In the genomic region with DNA sequence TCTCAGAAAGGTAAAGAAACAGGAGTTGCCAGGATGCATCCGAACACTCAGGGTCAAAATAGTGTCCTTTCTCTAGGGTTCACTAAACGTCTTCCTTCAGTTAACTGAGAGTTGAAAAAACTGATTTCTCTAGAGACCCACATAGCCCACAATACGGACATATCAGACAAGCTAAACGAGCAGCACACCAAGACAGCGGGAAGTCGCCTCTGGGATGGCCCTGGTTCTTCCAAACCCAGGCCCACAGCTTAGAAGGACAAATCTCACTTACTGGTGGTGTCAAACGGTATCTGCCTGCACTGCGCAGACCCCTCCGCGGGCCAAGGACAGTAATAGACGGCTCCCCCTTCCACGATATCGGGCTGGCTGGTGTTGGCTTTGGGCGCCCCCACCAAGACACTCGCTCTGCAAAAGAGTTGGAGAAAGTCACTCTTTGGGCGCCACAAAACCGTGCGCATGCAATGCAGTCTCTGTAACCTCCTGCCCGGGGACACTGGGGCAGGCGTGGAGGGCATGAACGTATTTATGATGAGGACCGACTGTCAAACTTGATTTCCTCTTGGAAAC, we compare ENCODE assay signal across 13 cellular contexts. TPM values are rescaled to one million over a fixed set of nuclear protein-coding genes. Genes with fewer than 3 reads are reported as not detected.
DNase-seq lines count a peak whose midpoint lies in the region; ATAC-seq and TF ChIP-seq lines count a peak whose summit lies in the region.
"Had no signal": no experiment of that assay in that cellular context is flagged by ENCODE, and none has a peak within 500 bp of the region (broad histone marks: within the 10 kb centered on the region; RNA-seq: fewer than 3 reads in every experiment).

No MANE protein-coding gene starts in this region.

- no peaks in the 10 kb centered on the region for H4K20me1 ChIP-seq in osteoblast (ENCODE audit: insufficient read depth, low read length)

- no peak for TF ChIP-seq POLR2A in heart left ventricle (IDR thresholded peaks at IDR 0.05)

- no peak for DNase-seq in AG09309 (ENCODE audit: low read depth)
- DNase-seq in heart left ventricle, result no peak
- DNase-seq in osteoblast (ENCODE audit: insufficient read length, low spot score, missing footprints), result no peak
- no peak for DNase-seq in GM20000 (ENCODE audit: low spot score)
- no peak for DNase-seq in T-helper 17 cell
- DNase-seq in NCI-H526 treated with DMSO at 0.1 percent for 48 hours (lab: John Stamatoyannopoulos, UW), result no peak
- no peak for DNase-seq in iPS-NIHi11 (ENCODE audit: low spot score)
- DNase-seq: activated naive CD8-positive, alpha-beta T cell treated with anti-CD3 and anti-CD28 coated beads for 36 hours; GOT3; T-cell had no signal

- ATAC-seq in heart left ventricle (peak in 1 of 4 donors; percentile 7), T-helper 17 cell (no peak)
- ATAC-seq: T-cell had no signal

- WGBS in heart left ventricle, 4 donors, result 20 to 29% (median 20%) methylated on average over 21 to 22 of the region's 22 CpGs

- peaks cover 8 to 44% (median 26%) of the 10 kb centered on the region in 9 donors for H3K27me3 ChIP-seq in heart left ventricle
- peaks cover 46% of the 10 kb centered on the region for H3K27me3 ChIP-seq in osteoblast (ENCODE audit: insufficient read depth, low read length)

- H3K27ac ChIP-seq in heart left ventricle, result peak overlapping the region in 1 of 12 donors; percentile 13
- no peak overlapping the region for H3K27ac ChIP-seq in osteoblast (ENCODE audit: low read depth, low read length)

- intact Hi-C loops in heart left ventricle (cut with DNase I), result loop anchor here in 7 of 10 donors (2.0 to 5.0 kb wide), 6 partner anchors 99 to 286 kb away; no protein-coding TSS in a partner anchor

- TF ChIP-seq CTCF in AG09309 (IDR thresholded peaks at IDR 0.05; ENCODE audit: control insufficient read depth, insufficient read depth, low read depth, low read length, missing control alignments), result no peak
- TF ChIP-seq CTCF in WI38 (IDR thresholded peaks at IDR 0.05; ENCODE audit: low read depth, low read length), result no peak
- TF ChIP-seq CTCF in heart left ventricle (IDR thresholded peaks at IDR 0.05), result no peak
- no peak for TF ChIP-seq CTCF in osteoblast (IDR thresholded peaks at IDR 0.05; ENCODE audit: extremely low read depth, low read depth, low read length)
- TF ChIP-seq CTCF in GM20000 (IDR thresholded peaks at IDR 0.05; ENCODE audit: extremely low read depth, missing control alignments), result no peak

- H3K79me2 ChIP-seq in osteoblast (ENCODE audit: insufficient read depth, low read length), result no peaks in the 10 kb centered on the region

- peak overlapping the region; percentile 36 for H3K4me3 ChIP-seq in AG09309 (ENCODE audit: control insufficient read depth, low read depth, low read length)
- H3K4me3 ChIP-seq in WI38 (ENCODE audit: low read depth, low read length), result peak overlapping the region; percentile 67
- H3K4me3 ChIP-seq in heart left ventricle, result peak overlapping the region in 11 of 12 donors; percentile 15 to 74 (median 50)
- H3K4me3 ChIP-seq in osteoblast (ENCODE audit: insufficient read depth, low read length), result peak overlapping the region; percentile 20

- H3K36me3 Mint-ChIP-seq in T-helper 17 cell (ENCODE audit: low read depth), result peaks cover 10% of the 10 kb centered on the region
- H3K36me3 Mint-ChIP-seq: activated naive CD8-positive, alpha-beta T cell treated with anti-CD3 and anti-CD28 coated beads for 36 hours; memory B cell; T-cell had no signal

- H3K36me3 ChIP-seq in heart left ventricle (no peaks in the 10 kb centered on the region), osteoblast (ENCODE audit: insufficient read depth, low read length) (no peaks in the 10 kb centered on the region)

- H3K27me3 Mint-ChIP-seq in T-helper 17 cell, result peaks cover 51% of the 10 kb centered on the region

- no peak overlapping the region for H3K4me3 Mint-ChIP-seq in T-helper 17 cell
- H3K4me3 Mint-ChIP-seq: activated naive CD8-positive, alpha-beta T cell treated with anti-CD3 and anti-CD28 coated beads for 36 hours; memory B cell; stimulated activated naive CD8-positive, alpha-beta T cell treated with anti-CD3 and anti-CD28 coated beads, Interleukin-15, Interleukin-2, amounts not matched to agents 100 ng/mL and 50 ng/mL, for 24 hours; T-cell had no signal

- H2AFZ ChIP-seq in osteoblast (ENCODE audit: low read length), result no peak overlapping the region

- H3K9me3 ChIP-seq in heart left ventricle (no peaks in the 10 kb centered on the region), osteoblast (ENCODE audit: low read depth, low read length) (no peaks in the 10 kb centered on the region), T-helper 17 cell (ENCODE audit: control insufficient read depth, low read length, poor library complexity, severe bottlenecking) (no peaks in the 10 kb centered on the region)

- no peak overlapping the region for H3K4me2 ChIP-seq in osteoblast (ENCODE audit: insufficient read depth, low read length)

- H3K27ac Mint-ChIP-seq in T-helper 17 cell, result no peak overlapping the region
- H3K27ac Mint-ChIP-seq: activated naive CD8-positive, alpha-beta T cell treated with anti-CD3 and anti-CD28 coated beads for 36 hours; memory B cell; stimulated activated naive CD8-positive, alpha-beta T cell treated with anti-CD3 and anti-CD28 coated beads, Interleukin-15, Interleukin-2, amounts not matched to agents 100 ng/mL and 50 ng/mL, for 24 hours; T-cell had no signal

- peaks cover 2% of the 10 kb centered on the region for H3K4me1 Mint-ChIP-seq in T-helper 17 cell
- H3K4me1 Mint-ChIP-seq: activated naive CD8-positive, alpha-beta T cell treated with anti-CD3 and anti-CD28 coated beads for 36 hours; memory B cell had no signal

- H3K4me1 ChIP-seq in heart left ventricle (peaks cover 0 to 15% (median 5%) of the 10 kb centered on the region in 12 donors), osteoblast (ENCODE audit: insufficient read depth, low read length) (no peaks in the 10 kb centered on the region)

RNA-seq across cellular contexts. Expression of a gene that starts 1.1 kb away (rescaled TPM):
- total RNA-seq in heart left ventricle (1 to 10 TPM in 6 of 9 donors, under 1 TPM in 3; 0.50 to 4.3 (median 1.5) TPM), osteoblast (1.2 and 2.5 TPM in 2 replicates), T-helper 17 cell (not detected)
- polyA plus RNA-seq in heart left ventricle, result 1 to 10 TPM in 1 of 2 donors, under 1 TPM in 1; 0.82 to 1.8 TPM
- total RNA-seq: activated naive CD8-positive, alpha-beta T cell treated with anti-CD3 and anti-CD28 coated beads for 36 hours had no signal
